8 cellular contexts compared by ENCODE assay signal in genomic region chr9:101235105-101235866, GRCh38.
DNase-seq lines count a peak whose midpoint lies in the region; ATAC-seq and FAIRE-seq lines count a peak whose summit lies in the region.

No MANE protein-coding gene starts in this region.

- peak; percentile 98 for FAIRE-seq in frontal cortex (lab: Jason Lieb, UNC)
- no peak for FAIRE-seq in urothelium cell line (lab: Jason Lieb, UNC)
- no peak for FAIRE-seq in GM19239 (lab: Jason Lieb, UNC)

- peak; percentile 57 for ATAC-seq in HG03469 (IDR thresholded peaks at IDR 0.05; ENCODE audit: unreplicated experiment)

- DNase-seq in ELR (ENCODE audit: low read depth) (peak; percentile 32), OCI-M1 (lab: John Stamatoyannopoulos, UW) (peak; percentile 80), frontal cortex (ENCODE audit: low spot score in 2 of 2) (no peak), urothelium cell line (ENCODE audit: low spot score) (peak; percentile 10), hepatic stellate cell (ENCODE audit: low spot score) (no peak), GM19239 (ENCODE audit: insufficient read length, low spot score) (no peak)
- no peak for DNase-seq in effector CD4-positive, alpha-beta T cell

Comparison
In these comparisons a context has a peak if more than half of its experiments do, and no peak if none do; other contexts are left out.
1. DNase-seq: peak in ELR (single experiment), OCI-M1 (single experiment) and urothelium cell line (single experiment); none in frontal cortex (0 of 2), hepatic stellate cell (single experiment), effector CD4-positive, alpha-beta T cell (single experiment) and GM19239 (single experiment).